In genomic region chr12:34218193-34219045, GRCh38 we compare ENCODE assay signal across 8 cellular contexts.
DNase-seq lines count a peak whose midpoint lies in the region; ATAC-seq lines count a peak whose summit lies in the region.

No MANE protein-coding gene starts in this region.

- ATAC-seq in Right ventricle myocardium superior (ENCODE audit: poor library complexity) = peak; percentile 93

- intact Hi-C loops in Right ventricle myocardium superior (cut with DNase I) = no loop called here

- DNase-seq in EL = peak; percentile 33
- DNase-seq in GOT3 (lab: John Stamatoyannopoulos, UW) = peak; percentile 39
- DNase-seq in LoVo (ENCODE audit: low spot score) = peak; percentile 83
- DNase-seq in SK-N-DZ (ENCODE audit: low spot score) = peak; percentile 72
- DNase-seq in activated naive CD4-positive, alpha-beta T cell treated with anti-CD3 and anti-CD28 coated beads, Interleukin-2, amount 50 U/mL, for 16 hours = peak; percentile 62
- peak; percentile 53 for DNase-seq in Right ventricle myocardium superior
- DNase-seq in pons (ENCODE audit: low spot score) = peak; percentile 63

- no peak overlapping the region for H3K27ac ChIP-seq in urinary bladder (ENCODE audit: low read depth)

- no peaks in the 10 kb centered on the region for H3K4me1 ChIP-seq in urinary bladder (ENCODE audit: insufficient read depth)

- no peaks in the 10 kb centered on the region for H3K36me3 ChIP-seq in urinary bladder (ENCODE audit: insufficient read depth)

- peak overlapping the region; percentile 27 for H3K4me3 ChIP-seq in urinary bladder (ENCODE audit: low read depth, low read length)

- 30% methylated on average over 39 of the region's 39 CpGs for WGBS in urinary bladder

Comparison
In these comparisons a context has a peak if more than half of its experiments do, and no peak if none do; other contexts are left out.
1. DNase-seq: peak in every context shown above with its lines; median percentile 83 in LoVo; 72 in SK-N-DZ; 63 in pons; 62 in activated naive CD4-positive, alpha-beta T cell treated with anti-CD3 and anti-CD28 coated beads, Interleukin-2, amount 50 U/mL, for 16 hours; 53 in Right ventricle myocardium superior; 39 in GOT3; 33 in EL.